8 cellular contexts compared by ENCODE assay signal in the genomic region with DNA sequence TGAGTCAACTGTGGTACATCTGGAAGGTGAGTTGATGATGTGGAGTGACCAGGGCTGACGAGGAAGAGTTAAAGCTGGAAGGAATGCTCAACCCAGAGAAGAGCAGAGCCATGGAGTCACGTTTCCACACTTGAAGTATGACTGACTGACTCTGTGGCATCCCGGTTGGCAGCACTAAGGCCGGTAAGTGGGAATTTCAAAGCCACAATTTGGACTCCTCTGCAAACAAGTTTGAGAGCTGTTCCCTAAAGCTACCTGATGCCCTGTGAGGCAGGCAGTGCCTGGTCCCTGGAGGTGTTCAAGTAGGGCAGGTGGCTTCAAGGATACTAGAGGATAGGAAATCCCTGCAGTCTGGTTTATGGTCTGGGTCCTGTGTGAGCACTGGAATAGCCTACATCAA.
DNase-seq lines count a peak whose midpoint lies in the region; ATAC-seq and TF ChIP-seq lines count a peak whose summit lies in the region.

No MANE protein-coding gene starts in this region.

- TF ChIP-seq CTCF in RWPE2 (IDR thresholded peaks at IDR 0.05; ENCODE audit: poor library complexity, severe bottlenecking) (no peak), fibroblast of villous mesenchyme (IDR thresholded peaks at IDR 0.05; ENCODE audit: insufficient read depth, low read depth, low read length) (no peak), psoas muscle (IDR thresholded peaks at IDR 0.05) (no peak)

- WGBS in psoas muscle, 3 donors = 24 to 29% (median 25%) methylated on average over 4 of the region's 4 CpGs

- DNase-seq in NCI-H1105 (lab: John Stamatoyannopoulos, UW) (peak; percentile 47), NCI-H1105 treated with DMSO at 0.1 percent for 48 hours (lab: John Stamatoyannopoulos, UW) (no peak), RWPE2 (ENCODE audit: low spot score) (no peak), fibroblast of villous mesenchyme (ENCODE audit: low read depth) (no peak), psoas muscle (no peak), islet precursor cell (no peak), AG08395 (ENCODE audit: low spot score) (no peak)

- peak overlapping the region; percentile 38 for H3K27ac ChIP-seq in RWPE2 (ENCODE audit: poor library complexity, severe bottlenecking)
- H3K27ac ChIP-seq in psoas muscle = peak overlapping the region; percentile 93

- intact Hi-C loops in psoas muscle (cut with DNase I) = loop anchor here in 1 of 2 donors (10.0 kb wide), 1 partner anchor 725 kb away; no protein-coding TSS in a partner anchor

- no peaks in the 10 kb centered on the region for H3K27me3 ChIP-seq in RWPE2 (ENCODE audit: insufficient read depth, poor library complexity, severe bottlenecking)
- no peaks in the 10 kb centered on the region for H3K27me3 ChIP-seq in psoas muscle (ENCODE audit: insufficient read depth in 3 of 3, low read length in 2 of 3)

- peak; percentile 4; the same call in 2 of the 3 replicates for ATAC-seq in RWPE2 (ENCODE audit: low read depth)
- ATAC-seq in psoas muscle = peak; percentile 48 to 67 (median 60)
- no peak for ATAC-seq in HG03520 (IDR thresholded peaks at IDR 0.05; ENCODE audit: unreplicated experiment)

- no peak overlapping the region for H3K4me3 ChIP-seq in RWPE2 (ENCODE audit: severe bottlenecking)
- H3K4me3 ChIP-seq in fibroblast of villous mesenchyme (ENCODE audit: low read depth, low read length) = peak overlapping the region; percentile 53
- H3K4me3 ChIP-seq in psoas muscle = peak overlapping the region; percentile 69

- peaks cover 4% of the 10 kb centered on the region for H3K4me1 ChIP-seq in RWPE2 (ENCODE audit: insufficient read depth, poor library complexity, severe bottlenecking)
- H3K4me1 ChIP-seq in psoas muscle = peaks cover 21% of the 10 kb centered on the region

- H3K36me3 ChIP-seq in RWPE2 (ENCODE audit: low read depth) (peaks cover 21% of the 10 kb centered on the region; the same call in 1 of the 2 replicates), psoas muscle (ENCODE audit: insufficient read depth in 1 of 2, low read depth in 1 of 2) (peaks cover 0 to 19% of the 10 kb centered on the region in 2 donors)

- H3K9me3 ChIP-seq in RWPE2 (ENCODE audit: severe bottlenecking) (no peaks in the 10 kb centered on the region), psoas muscle (no peaks in the 10 kb centered on the region)
